ENCODE assay signal across 12 cellular contexts in genomic region chr20:32189123-32189410, GRCh38. TPM values are rescaled to one million over a fixed set of nuclear protein-coding genes. Genes with fewer than 3 reads are reported as not detected.
DNase-seq lines count a peak whose midpoint lies in the region; ATAC-seq and TF ChIP-seq lines count a peak whose summit lies in the region.
"Had no signal": no experiment of that assay in that cellular context is flagged by ENCODE, and none has a peak within 500 bp of the region (broad histone marks: within the 10 kb centered on the region; RNA-seq: fewer than 3 reads in every experiment).

No MANE protein-coding gene starts in this region.

- H3K9me3 ChIP-seq in lower lobe of right lung (no peaks in the 10 kb centered on the region), stomach smooth muscle (ENCODE audit: control insufficient read depth in 2 of 2, low read length in 2 of 2) (no peaks in the 10 kb centered on the region), esophagus squamous epithelium (no peaks in the 10 kb centered on the region)
- H3K9me3 ChIP-seq: right lobe of liver had no signal

- POLR2A ChIA-PET in activated naive CD8-positive, alpha-beta T cell treated with anti-CD3 and anti-CD28 coated beads, Interleukin-2, amount 10 ng/mL, durations not matched to agents 7 days and 5 days (lab: Charles Lee): interaction anchor here (0.5 kb wide), 1 partner anchor 346 kb away, joined by 3 read pairs; no protein-coding TSS in a partner anchor
- POLR2A ChIA-PET in HEK293T (lab: Yijun Ruan, JAX): no interaction called here

- H3K9me3 Mint-ChIP-seq in activated T-cell treated with anti-CD3 and anti-CD28 coated beads, Interleukin-2, amount 50 U/mL, for 24 hours: no peaks in the 10 kb centered on the region
- H3K9me3 Mint-ChIP-seq in activated naive CD8-positive, alpha-beta T cell treated with anti-CD3 and anti-CD28 coated beads, Interleukin-2, amount 10 ng/mL, durations not matched to agents 7 days and 5 days: no peaks in the 10 kb centered on the region

- H3K4me3 Mint-ChIP-seq in activated T-cell treated with anti-CD3 and anti-CD28 coated beads, Interleukin-2, amount 50 U/mL, for 24 hours: peak overlapping the region; percentile 71
- peak overlapping the region; percentile 82 for H3K4me3 Mint-ChIP-seq in activated naive CD8-positive, alpha-beta T cell treated with anti-CD3 and anti-CD28 coated beads, Interleukin-2, amount 10 ng/mL, durations not matched to agents 7 days and 5 days

- H3K27me3 ChIP-seq in lower lobe of right lung (ENCODE audit: low read depth) (no peaks in the 10 kb centered on the region), stomach smooth muscle (ENCODE audit: control insufficient read depth in 1 of 2, insufficient read depth in 2 of 2, low read length in 2 of 2) (no peaks in the 10 kb centered on the region), esophagus squamous epithelium (no peaks in the 10 kb centered on the region)
- H3K27me3 ChIP-seq: right lobe of liver had no signal

- no peak for TF ChIP-seq POLR2A in esophagus squamous epithelium (IDR thresholded peaks at IDR 0.05)

- H3K27ac Mint-ChIP-seq in activated T-cell treated with anti-CD3 and anti-CD28 coated beads, Interleukin-2, amount 50 U/mL, for 24 hours: peak overlapping the region; percentile 90
- H3K27ac Mint-ChIP-seq in activated naive CD8-positive, alpha-beta T cell treated with anti-CD3 and anti-CD28 coated beads, Interleukin-2, amount 10 ng/mL, durations not matched to agents 7 days and 5 days: no peak overlapping the region

- no peak for ATAC-seq in activated naive CD8-positive, alpha-beta T cell treated with anti-CD3 and anti-CD28 coated beads, Interleukin-2, amount 10 ng/mL, durations not matched to agents 7 days and 5 days (ENCODE audit: low read depth)
- ATAC-seq in lower lobe of right lung: no peak

- intact Hi-C loops in lower lobe of right lung (cut with DNase I) (no loop called here), esophagus squamous epithelium (cut with DNase I) (no loop called here)

- H3K36me3 Mint-ChIP-seq in activated T-cell treated with anti-CD3 and anti-CD28 coated beads, Interleukin-2, amount 50 U/mL, for 24 hours (ENCODE audit: low read depth): peaks cover 43% of the 10 kb centered on the region
- H3K36me3 Mint-ChIP-seq in activated naive CD8-positive, alpha-beta T cell treated with anti-CD3 and anti-CD28 coated beads, Interleukin-2, amount 10 ng/mL, durations not matched to agents 7 days and 5 days: peaks cover 2% of the 10 kb centered on the region

- 94% methylated on average over 6 of the region's 9 CpGs; no CpG with 5 or more reads in 1 of the 2 donors for WGBS in esophagus squamous epithelium, 2 donors

- H3K4me3 ChIP-seq in lower lobe of right lung (peak overlapping the region; percentile 61), stomach smooth muscle (ENCODE audit: low read length in 2 of 2) (peak overlapping the region; percentile 81 to 85), esophagus squamous epithelium (peak overlapping the region in 2 of 4 donors; percentile 71 to 75)

- H3K36me3 ChIP-seq in lower lobe of right lung (no peaks in the 10 kb centered on the region), stomach smooth muscle (ENCODE audit: control insufficient read depth in 2 of 2, insufficient read depth in 2 of 2, low read length in 2 of 2) (no peaks in the 10 kb centered on the region), esophagus squamous epithelium (peaks cover 0 to 11% (median 0%) of the 10 kb centered on the region in 3 donors)
- H3K36me3 ChIP-seq: right lobe of liver had no signal

- CTCF ChIA-PET in HEK293T (lab: Yijun Ruan, JAX): no interaction called here

- peaks cover 52% of the 10 kb centered on the region for H3K4me1 Mint-ChIP-seq in activated T-cell treated with anti-CD3 and anti-CD28 coated beads, Interleukin-2, amount 50 U/mL, for 24 hours (ENCODE audit: low read depth)
- peaks cover 19% of the 10 kb centered on the region for H3K4me1 Mint-ChIP-seq in activated naive CD8-positive, alpha-beta T cell treated with anti-CD3 and anti-CD28 coated beads, Interleukin-2, amount 10 ng/mL, durations not matched to agents 7 days and 5 days

- no peak for DNase-seq in activated T-cell treated with anti-CD3 and anti-CD28 coated beads, Interleukin-2, amount 50 U/mL, for 24 hours
- no peak for DNase-seq in activated T-cell treated with anti-CD3 and anti-CD28 coated beads, Interleukin-2, amount 50 U/mL, for 48 hours
- DNase-seq in activated naive CD8-positive, alpha-beta T cell treated with anti-CD3 and anti-CD28 coated beads, Interleukin-2, amount 10 ng/mL, durations not matched to agents 7 days and 5 days: no peak
- DNase-seq in lower lobe of right lung (no peak), esophagus squamous epithelium (lab: John Stamatoyannopoulos, UW) (no peak), NCI-H1417 (lab: John Stamatoyannopoulos, UW) (no peak), HEK293T (ENCODE audit: extremely low spot score) (no peak)
- DNase-seq: effector CD4-positive, alpha-beta T cell; NCI-H1694 treated with DMSO at 0.1 percent for 48 hours; SHP77 had no signal

- peak overlapping the region; percentile 82 for H3K27ac ChIP-seq in lower lobe of right lung
- H3K27ac ChIP-seq in stomach smooth muscle (ENCODE audit: low read length): no peak overlapping the region
- peak overlapping the region in 1 of 4 donors; percentile 83 for H3K27ac ChIP-seq in esophagus squamous epithelium

- H3K4me1 ChIP-seq in lower lobe of right lung: peaks cover 54% of the 10 kb centered on the region
- H3K4me1 ChIP-seq in stomach smooth muscle (ENCODE audit: control insufficient read depth, insufficient read depth, low read length): peaks cover 32% of the 10 kb centered on the region
- H3K4me1 ChIP-seq in esophagus squamous epithelium: peaks cover 8 to 32% (median 12%) of the 10 kb centered on the region in 3 donors

- TF ChIP-seq CTCF in lower lobe of right lung (IDR thresholded peaks at IDR 0.05) (no peak), esophagus squamous epithelium (IDR thresholded peaks at IDR 0.05) (no peak)

- H3K9ac ChIP-seq in stomach smooth muscle (ENCODE audit: low read length in 2 of 2): peak overlapping the region; percentile 79 to 90

- H3K27me3 Mint-ChIP-seq in activated T-cell treated with anti-CD3 and anti-CD28 coated beads, Interleukin-2, amount 50 U/mL, for 24 hours: no peaks in the 10 kb centered on the region
- H3K27me3 Mint-ChIP-seq in activated naive CD8-positive, alpha-beta T cell treated with anti-CD3 and anti-CD28 coated beads, Interleukin-2, amount 10 ng/mL, durations not matched to agents 7 days and 5 days: no peaks in the 10 kb centered on the region

TF ChIP-seq in HEK293T, 16 proteins besides CTCF, POLR2A, EP300 and RAD21:
- no peak for TF ChIP-seq FOXK2 (IDR thresholded peaks at IDR 0.05)
- no peak for TF ChIP-seq ZNF384 (IDR thresholded peaks at IDR 0.05)
- TF ChIP-seq TARDBP (IDR thresholded peaks at IDR 0.05): no peak
- TF ChIP-seq CTBP1 (IDR thresholded peaks at IDR 0.05; ENCODE audit: borderline replicate concordance): no peak
- TF ChIP-seq PKNOX1 (IDR thresholded peaks at IDR 0.05): no peak
- no peak for TF ChIP-seq NFRKB (IDR thresholded peaks at IDR 0.05)
- TF ChIP-seq L3MBTL2 (conservative IDR thresholded peaks at IDR 0.05): no peak
- TF ChIP-seq ELF4 (IDR thresholded peaks at IDR 0.05): no peak
- no peak for TF ChIP-seq SP1 (IDR thresholded peaks at IDR 0.05)
- TF ChIP-seq FOXA1 (IDR thresholded peaks at IDR 0.05): no peak
- no peak for TF ChIP-seq LEF1 (IDR thresholded peaks at IDR 0.05; ENCODE audit: borderline replicate concordance)
- TF ChIP-seq SUZ12 (IDR thresholded peaks at IDR 0.05): no peak
- no peak for TF ChIP-seq BHLHE40 (IDR thresholded peaks at IDR 0.05; ENCODE audit: borderline replicate concordance)
- no peak for TF ChIP-seq HDGF (IDR thresholded peaks at IDR 0.05; ENCODE audit: borderline replicate concordance)
- no peak for TF ChIP-seq ARNT (IDR thresholded peaks at IDR 0.05)
- TF ChIP-seq FOXM1 (IDR thresholded peaks at IDR 0.05; ENCODE audit: borderline replicate concordance): no peak
TF ChIP-seq in HEK293T: peak in this region for 0.

RNA-seq across cellular contexts. Expression of gene PLAGL2, which starts 18.5 kb away (rescaled TPM):
- total RNA-seq in activated naive CD8-positive, alpha-beta T cell treated with anti-CD3 and anti-CD28 coated beads, Interleukin-2, amount 10 ng/mL, durations not matched to agents 7 days and 5 days: 10 to 100 TPM; 20.4 to 20.8 TPM
- 17.6 TPM for total RNA-seq in lower lobe of right lung
- total RNA-seq in esophagus squamous epithelium: 10 to 100 TPM in 2 of 4 donors, 1 to 10 TPM in 2; 6.2 to 14.0 (median 11.2) TPM

RNA-seq across cellular contexts. Expression of gene POFUT1, which starts 18.6 kb away (rescaled TPM):
- 10 to 100 TPM; 23.9 to 24.2 TPM for total RNA-seq in activated naive CD8-positive, alpha-beta T cell treated with anti-CD3 and anti-CD28 coated beads, Interleukin-2, amount 10 ng/mL, durations not matched to agents 7 days and 5 days
- 26.1 TPM for total RNA-seq in lower lobe of right lung
- 10 to 100 TPM; 15.7 to 29.6 (median 18.1) TPM for total RNA-seq in esophagus squamous epithelium
